ENCODE assay signal across 18 cellular contexts in genomic region chr15:85311647-85312046, GRCh38.
DNase-seq lines count a peak whose midpoint lies in the region; ATAC-seq, FAIRE-seq and TF ChIP-seq lines count a peak whose summit lies in the region.
"Had no signal": no experiment of that assay in that cellular context is flagged by ENCODE, and none has a peak within 500 bp of the region (broad histone marks: within the 10 kb centered on the region; RNA-seq: fewer than 3 reads in every experiment).

No MANE protein-coding gene starts in this region.

- H4K20me1 ChIP-seq in GM12878 (ENCODE audit: control insufficient read depth, insufficient read depth), result no peaks in the 10 kb centered on the region

- peak overlapping the region; percentile 78; the same call in 1 of the 2 replicates for H3K4me2 ChIP-seq in GM12878 (ENCODE audit: control insufficient read depth, insufficient read depth)
- H3K4me2 ChIP-seq: KMS-11 had no signal

- no TSS peak for BruUV-seq in GM12878 (replicated peaks; lab: Mats Ljungman, UMichigan)

- no peak overlapping the region; the same call in 1 of the 2 replicates for H3K27ac ChIP-seq in GM12878 (ENCODE audit: control insufficient read depth, insufficient read depth)
- no peak overlapping the region for H3K27ac ChIP-seq in kidney (ENCODE audit: low read depth in 2 of 2, low read length in 2 of 2)
- H3K27ac ChIP-seq in uterus, result no peak overlapping the region
- H3K27ac ChIP-seq: C4-2B, KMS-11 had no signal

- FAIRE-seq in GM12878 (lab: Jason Lieb, UNC) (no peak), kidney (lab: Jason Lieb, UNC) (no peak)
- FAIRE-seq: A204.1 had no signal

- no peak overlapping the region for H3K9ac ChIP-seq in GM12878 (ENCODE audit: control insufficient read depth, insufficient read depth, low read length)
- H3K9ac ChIP-seq in kidney (ENCODE audit: low read length in 2 of 2), result no peak overlapping the region
- H3K9ac ChIP-seq: KMS-11 had no signal

- H3K9me3 Mint-ChIP-seq in IgD-negative memory B cell (peaks cover 0 to 2% (median 0%) of the 10 kb centered on the region in 3 donors), naive B cell (peaks cover 0 to 5% (median 2%) of the 10 kb centered on the region in 7 donors)
- H3K9me3 Mint-ChIP-seq in stimulated activated naive B cell treated with anti-CD40 and anti-IgM and Interleukin-4, amounts not matched to agents 10 μg/mL and 1 μg/mL and 100 μg/mL, for 72 hours, result no peaks in the 10 kb centered on the region

- no peaks in the 10 kb centered on the region for H3K79me2 ChIP-seq in GM12878 (ENCODE audit: control insufficient read depth, insufficient read depth, low read length)

- TF ChIP-seq POLR2A in GM12878 (IDR thresholded peaks at IDR 0.05; ENCODE audit: low read depth, low read length) (no peak), uterus (IDR thresholded peaks at IDR 0.05) (no peak)

- RAD21 ChIA-PET in GM12878 (lab: Charles Lee; ENCODE audit: unreplicated experiment), result interaction anchor here (0.8 to 8.5 kb wide), 9 partner anchors 8 to 178 kb away, joined by 3 to 112 read pairs (median 5); no protein-coding TSS in a partner anchor

- H3K36me3 Mint-ChIP-seq in IgD-negative memory B cell (peaks cover 14% of the 10 kb centered on the region), naive B cell (peaks cover 9 to 10% of the 10 kb centered on the region in 2 donors)
- peaks cover 1 to 3% of the 10 kb centered on the region in 2 donors for H3K36me3 Mint-ChIP-seq in stimulated activated naive B cell treated with anti-CD40 and anti-IgM and Interleukin-4, amounts not matched to agents 10 μg/mL and 1 μg/mL and 100 μg/mL, for 72 hours

- H3K4me1 ChIP-seq in GM12878 (ENCODE audit: control insufficient read depth, insufficient read depth, low read length) (peaks cover 42% of the 10 kb centered on the region), kidney (ENCODE audit: control insufficient read depth in 1 of 2, insufficient read depth in 1 of 2, low read depth in 1 of 2, low read length in 2 of 2) (no peaks in the 10 kb centered on the region), uterus (no peaks in the 10 kb centered on the region)

- H3K4me3 Mint-ChIP-seq in IgD-negative memory B cell, result no peak overlapping the region
- H3K4me3 Mint-ChIP-seq in naive B cell, result peak overlapping the region in 3 of 8 donors; percentile 29 to 89 (median 53)
- H3K4me3 Mint-ChIP-seq in stimulated activated naive B cell treated with anti-CD40 and anti-IgM and Interleukin-4, amounts not matched to agents 10 μg/mL and 1 μg/mL and 100 μg/mL, for 72 hours, result no peak overlapping the region
- H3K4me3 Mint-ChIP-seq: CD4-positive, alpha-beta T cell had no signal

- in situ Hi-C loops in GM12878 (cut with MboI), result no loop called here

- H3K27me3 ChIP-seq in GM12878 (replicated peaks in 1 of 2; ENCODE audit: control insufficient read depth in 2 of 2, insufficient read depth in 2 of 2, low read length in 1 of 2) (no peaks in the 10 kb centered on the region), uterus (no peaks in the 10 kb centered on the region)

- TF ChIP-seq EP300 in GM12878 (IDR thresholded peaks at IDR 0.05; ENCODE audit: borderline replicate concordance in 1 of 2, control insufficient read depth in 1 of 2, low read depth in 2 of 2, low read length in 2 of 2), result no peak

- H3K27ac Mint-ChIP-seq in IgD-negative memory B cell (peak overlapping the region in 2 of 3 donors; percentile 16 to 73), naive B cell (peak overlapping the region in 5 of 6 donors; percentile 51 to 99 (median 88))
- H3K27ac Mint-ChIP-seq in stimulated activated naive B cell treated with anti-CD40 and anti-IgM and Interleukin-4, amounts not matched to agents 10 μg/mL and 1 μg/mL and 100 μg/mL, for 72 hours, result peak overlapping the region; percentile 39
- H3K27ac Mint-ChIP-seq: CD4-positive, alpha-beta T cell had no signal

- H3K4me1 Mint-ChIP-seq in IgD-negative memory B cell (peaks cover 60 to 75% (median 69%) of the 10 kb centered on the region in 3 donors), naive B cell (peaks cover 64 to 94% (median 85%) of the 10 kb centered on the region in 3 donors)
- H3K4me1 Mint-ChIP-seq in stimulated activated naive B cell treated with anti-CD40 and anti-IgM and Interleukin-4, amounts not matched to agents 10 μg/mL and 1 μg/mL and 100 μg/mL, for 72 hours, result peaks cover 67 to 87% of the 10 kb centered on the region in 2 donors

- no peak for DNase-seq in GM12878 (ENCODE audit: low read depth, low spot score)
- DNase-seq in naive B cell, result no peak
- DNase-seq in stimulated activated naive B cell treated with anti-CD40 and anti-IgM and Interleukin-4, amounts not matched to agents 10 μg/mL and 1 μg/mL and 100 μg/mL, for 72 hours, result no peak
- DNase-seq in kidney, result no peak
- DNase-seq in NCI-H2081 (lab: John Stamatoyannopoulos, UW), result no peak
- DNase-seq in uterus, result no peak
- DNase-seq: Caco-2; CD4-positive, alpha-beta T cell; DMS153; DMS79; GDM1; GOT3; H7 had no signal

- H3K36me3 ChIP-seq in GM12878 (ENCODE audit: control insufficient read depth in 2 of 2, insufficient read depth in 2 of 2, low read length in 1 of 2) (no peaks in the 10 kb centered on the region), kidney (ENCODE audit: control insufficient read depth in 1 of 2, insufficient read depth in 2 of 2, low read length in 2 of 2) (no peaks in the 10 kb centered on the region), uterus (no peaks in the 10 kb centered on the region)

- CTCF ChIA-PET in GM12878 (lab: Yijun Ruan, JAX), result interaction anchor here (0.6 to 8.0 kb wide), 12 partner anchors 9 to 1006 kb away, joined by 3 to 115 read pairs (median 4); no protein-coding TSS in a partner anchor

- no peak overlapping the region for H2AFZ ChIP-seq in GM12878 (ENCODE audit: control insufficient read depth, low read depth, low read length)

- WGBS in GM12878 (ENCODE audit: insufficient coverage, insufficient replicate concordance, low lambda C conversion rate, missing lambda C conversion rate), result 41% methylated on average over 2 of the region's 2 CpGs

- H3K4me3 ChIP-seq in GM12878 (no peak overlapping the region), kidney (ENCODE audit: low read length in 2 of 2) (no peak overlapping the region), uterus (no peak overlapping the region)

- no peaks in the 10 kb centered on the region for H3K27me3 Mint-ChIP-seq in IgD-negative memory B cell
- no peaks in the 10 kb centered on the region for H3K27me3 Mint-ChIP-seq in naive B cell
- H3K27me3 Mint-ChIP-seq in stimulated activated naive B cell treated with anti-CD40 and anti-IgM and Interleukin-4, amounts not matched to agents 10 μg/mL and 1 μg/mL and 100 μg/mL, for 72 hours, result no peaks in the 10 kb centered on the region
- H3K27me3 Mint-ChIP-seq: CD4-positive, alpha-beta T cell had no signal

- POLR2A ChIA-PET in GM12878 (lab: Charles Lee), result interaction anchor here (0.6 to 2.7 kb wide), 6 partner anchors 8 to 575 kb away, joined by 3 to 16 read pairs (median 4); no protein-coding TSS in a partner anchor

- TF ChIP-seq CTCF in GM12878 (IDR thresholded peaks at IDR 0.05 in 2 of 3, conservative IDR thresholded peaks at IDR 0.05 in 1 of 3; ENCODE audit: control insufficient read depth in 2 of 3, extremely low read depth in 1 of 3, insufficient read depth in 1 of 3, low read depth in 3 of 3, low read length in 3 of 3) (no peak), kidney (IDR thresholded peaks at IDR 0.05; ENCODE audit: borderline replicate concordance, extremely low read depth, insufficient read depth) (no peak), uterus (IDR thresholded peaks at IDR 0.05) (no peak)

- ATAC-seq in GM12878, result no peak
- no peak for ATAC-seq in naive B cell (ENCODE audit: low read depth in 2 of 2)
- ATAC-seq in stimulated activated naive B cell treated with anti-CD40 and anti-IgM and Interleukin-4, amounts not matched to agents 10 μg/mL and 1 μg/mL and 100 μg/mL, for 72 hours (replicated peaks), result no peak
- ATAC-seq: HCT116 had no signal

- intact Hi-C loops in GM12878 (cut with micrococcal nuclease; ENCODE audit: unreplicated experiment) (loop anchor here (10.0 kb wide), 1 partner anchor 393 kb away; no protein-coding TSS in a partner anchor), kidney (cut with DNase I) (no loop called here), uterus (cut with DNase I; ENCODE audit: low total_unique reads) (no loop called here)

- no peak for TF ChIP-seq RAD21 in GM12878 (IDR thresholded peaks at IDR 0.05; ENCODE audit: insufficient read depth, low read depth, low read length)

- SMC1A ChIA-PET in GM12878 (lab: Charles Lee; ENCODE audit: uncharacterized antibody, unreplicated experiment), result interaction anchor here (1.0 to 9.5 kb wide), 19 partner anchors 8 to 193 kb away, joined by 3 to 177 read pairs (median 7); no protein-coding TSS in a partner anchor

- H3K9me3 ChIP-seq in GM12878 (replicated peaks; ENCODE audit: control insufficient read depth, insufficient read depth, low read length), result no peaks in the 10 kb centered on the region; the same call in 1 of the 3 replicates
- H3K9me3 ChIP-seq in kidney (ENCODE audit: control insufficient read depth in 1 of 2, low read length in 2 of 2), result no peaks in the 10 kb centered on the region
- no peaks in the 10 kb centered on the region for H3K9me3 ChIP-seq in uterus
- H3K9me3 ChIP-seq: Caco-2 had no signal

TF ChIP-seq in GM12878, 131 proteins besides CTCF, POLR2A, EP300 and RAD21:
- TF ChIP-seq NBN (IDR thresholded peaks at IDR 0.05), result no peak
